8 cellular contexts compared by ENCODE assay signal in the genomic region with DNA sequence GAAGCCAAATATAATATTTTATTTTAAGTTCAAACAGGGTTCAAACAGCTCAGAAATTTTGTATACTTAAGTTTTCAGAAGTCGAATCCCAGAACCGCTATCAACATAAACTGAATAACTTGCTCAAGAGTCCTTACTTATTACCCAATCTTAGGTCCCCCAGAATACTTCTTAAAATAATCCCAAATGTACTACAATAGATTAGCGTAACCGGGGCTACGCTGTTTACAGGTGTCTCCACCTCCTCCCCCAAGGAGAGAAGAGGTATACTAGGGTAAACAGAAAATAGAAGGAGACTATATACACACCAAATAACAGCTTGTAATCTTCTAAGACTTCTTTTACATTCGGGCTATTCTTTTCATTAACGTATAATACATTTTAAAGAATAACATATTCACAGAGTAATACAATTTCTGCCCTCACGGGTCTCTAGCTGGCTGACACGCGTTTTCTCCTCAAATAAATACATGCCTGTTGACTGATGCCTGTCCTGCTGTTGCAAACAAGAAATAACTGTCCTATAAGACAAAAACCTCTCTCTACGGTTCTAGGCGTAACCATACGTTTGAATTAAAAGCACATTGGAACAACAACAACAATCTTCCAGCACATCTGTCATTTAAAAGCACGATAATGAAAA. TPM values are rescaled to one million over a fixed set of nuclear protein-coding genes. Genes with fewer than 3 reads are reported as not detected.
A peak's percentile ranks its signal among the peaks of the same experiment; 100 is the strongest.
DNase-seq lines count a peak whose midpoint lies in the region; ATAC-seq and TF ChIP-seq lines count a peak whose summit lies in the region.

No MANE protein-coding gene starts in this region.

- WGBS in ectodermal cell, 2 experiments: 26 to 27% methylated on average over 11 to 14 of the region's 14 CpGs

- ATAC-seq in naive B cell (ENCODE audit: low read depth in 2 of 2) (no peak), HG02642 (IDR thresholded peaks at IDR 0.05; ENCODE audit: poor library complexity, unreplicated experiment) (no peak), GM18870 (IDR thresholded peaks at IDR 0.05; ENCODE audit: unreplicated experiment) (no peak)

- POLR2A ChIA-PET in PC-9 (lab: Charles Lee; ENCODE audit: unreplicated experiment): no interaction called here

- CTCF ChIA-PET in activated naive CD4-positive, alpha-beta T cell treated with anti-CD3 and anti-CD28 coated beads for 36 hours (lab: Charles Lee): interaction anchor here (0.8 to 2.5 kb wide), 5 partner anchors 28 to 72 kb away, joined by 4 to 10 read pairs (median 4); no protein-coding TSS in a partner anchor
- CTCF ChIA-PET in PC-9 (lab: Charles Lee): interaction anchor here (0.5 kb wide), 1 partner anchor 246 kb away, joined by 3 read pairs; no protein-coding TSS in a partner anchor

- H3K9me3 ChIP-seq in PC-9 (ENCODE audit: insufficient read depth, low read depth): no peaks in the 10 kb centered on the region
- H3K9me3 ChIP-seq in ectodermal cell (ENCODE audit: control insufficient read depth, low read length): no peaks in the 10 kb centered on the region

- H3K9me2 ChIP-seq in PC-9 (ENCODE audit: insufficient read depth): no peaks in the 10 kb centered on the region; the same call in 1 of the 2 replicates

- no peaks in the 10 kb centered on the region for H3K27me3 ChIP-seq in PC-9 (ENCODE audit: insufficient read depth, low read depth)
- H3K27me3 ChIP-seq in ectodermal cell (ENCODE audit: control insufficient read depth, insufficient read depth, low read length, poor library complexity, severe bottlenecking): peaks cover 6% of the 10 kb centered on the region

- H3K27me3 Mint-ChIP-seq in activated naive CD4-positive, alpha-beta T cell treated with anti-CD3 and anti-CD28 coated beads for 36 hours (ENCODE audit: low read depth): no peaks in the 10 kb centered on the region
- H3K27me3 Mint-ChIP-seq in naive B cell: no peaks in the 10 kb centered on the region

- H3K4me1 ChIP-seq in PC-9 (replicated peaks; ENCODE audit: insufficient read depth) (peaks cover 39% of the 10 kb centered on the region), ectodermal cell (ENCODE audit: control insufficient read depth, insufficient read depth, low read length) (peaks cover 4% of the 10 kb centered on the region)

- H3K4me2 ChIP-seq in PC-9: peak overlapping the region; percentile 97

- peaks cover 17% of the 10 kb centered on the region; the same call in 1 of the 2 replicates for H3F3A ChIP-seq in PC-9 (ENCODE audit: insufficient read depth, low read depth)

- peak overlapping the region; percentile 86 for H3K4me3 ChIP-seq in PC-9
- peak overlapping the region; percentile 81 for H3K4me3 ChIP-seq in ectodermal cell (ENCODE audit: insufficient read depth, low read depth, low read length)

- no peaks in the 10 kb centered on the region for H3K36me3 Mint-ChIP-seq in activated naive CD4-positive, alpha-beta T cell treated with anti-CD3 and anti-CD28 coated beads for 36 hours (ENCODE audit: low read depth)
- H3K36me3 Mint-ChIP-seq in naive B cell: no peaks in the 10 kb centered on the region

- peak overlapping the region; percentile 77 for H2AFZ ChIP-seq in PC-9

- H3K27ac ChIP-seq in PC-9 (peak overlapping the region; percentile 23; the same call in 1 of the 2 replicates), ectodermal cell (ENCODE audit: insufficient read depth, low read depth, low read length, poor library complexity, severe bottlenecking) (no peak overlapping the region)

- no peaks in the 10 kb centered on the region for H3K36me3 ChIP-seq in PC-9 (ENCODE audit: low read depth)
- no peaks in the 10 kb centered on the region for H3K36me3 ChIP-seq in ectodermal cell (ENCODE audit: control insufficient read depth, insufficient read depth, low read length)

- no peaks in the 10 kb centered on the region for H4K20me1 ChIP-seq in PC-9 (ENCODE audit: insufficient read depth)

- BruUV-seq in PC-9 (replicated peaks; lab: Mats Ljungman, UMichigan): TSS peak; percentile 47

- peaks cover 36% of the 10 kb centered on the region for H3K79me2 ChIP-seq in PC-9 (ENCODE audit: low read depth)

- DNase-seq in activated naive CD4-positive, alpha-beta T cell treated with anti-CD3 and anti-CD28 coated beads for 36 hours: no peak
- no peak for DNase-seq in activated naive CD4-positive, alpha-beta T cell treated with anti-CD3 and anti-CD28 coated beads, Interleukin-2, amount 50 U/mL, for 16 hours
- DNase-seq in PC-9 (no peak), naive B cell (no peak), DMS79 treated with DMSO at 0.1 percent for 48 hours (lab: John Stamatoyannopoulos, UW) (no peak)

- H3K9me3 Mint-ChIP-seq in activated naive CD4-positive, alpha-beta T cell treated with anti-CD3 and anti-CD28 coated beads for 36 hours: no peaks in the 10 kb centered on the region
- H3K9me3 Mint-ChIP-seq in naive B cell: no peaks in the 10 kb centered on the region

- H3K4me3 Mint-ChIP-seq in activated naive CD4-positive, alpha-beta T cell treated with anti-CD3 and anti-CD28 coated beads for 36 hours: peak overlapping the region; percentile 88
- peak overlapping the region; percentile 84 to 99 (median 92) for H3K4me3 Mint-ChIP-seq in naive B cell

- H3K4me1 Mint-ChIP-seq in activated naive CD4-positive, alpha-beta T cell treated with anti-CD3 and anti-CD28 coated beads for 36 hours (ENCODE audit: low read depth): peaks cover 47% of the 10 kb centered on the region
- H3K4me1 Mint-ChIP-seq in naive B cell: peaks cover 29 to 59% (median 29%) of the 10 kb centered on the region in 3 donors

- H3K27ac Mint-ChIP-seq in activated naive CD4-positive, alpha-beta T cell treated with anti-CD3 and anti-CD28 coated beads for 36 hours: peak overlapping the region; percentile 98
- peak overlapping the region; percentile 95 to 100 (median 99) for H3K27ac Mint-ChIP-seq in naive B cell

- intact Hi-C loops in activated naive CD4-positive, alpha-beta T cell treated with anti-CD3 and anti-CD28 coated beads for 36 hours (cut with micrococcal nuclease): loop anchor here (5.0 to 10.0 kb wide), 2 partner anchors 494 to 896 kb away; partner anchors contain the start of gene RNU5A-1
- intact Hi-C loops in PC-9 (cut with micrococcal nuclease; ENCODE audit: unreplicated experiment): loop anchor here (5.0 kb wide), 1 partner anchor 66 kb away; no protein-coding TSS in a partner anchor

- TF ChIP-seq CTCF in PC-9 (conservative IDR thresholded peaks at IDR 0.05): no peak

RNA-seq across cellular contexts. Expression of gene DENND4A, which starts 1.3 kb away (rescaled TPM):
- total RNA-seq in activated naive CD4-positive, alpha-beta T cell treated with anti-CD3 and anti-CD28 coated beads for 36 hours: 10 to 100 TPM; 23.9 to 24.9 TPM
- total RNA-seq in PC-9 (2021): 12.6 and 16.3 TPM in 2 replicates
- polyA plus RNA-seq in ectodermal cell (2013, experiment 1 of 4): 3.8 TPM
- polyA plus RNA-seq in ectodermal cell (2013, experiment 2 of 4): 4.6 TPM
- 4.2 TPM for polyA plus RNA-seq in ectodermal cell (2013, experiment 3 of 4)
- 4.8 TPM for polyA plus RNA-seq in ectodermal cell (2013, experiment 4 of 4)
- 10 to 100 TPM; 18.3 to 38.9 (median 26.8) TPM for polyA plus RNA-seq in naive B cell (ENCODE audit: low read depth in 6 of 6)
